Comparison of ENCODE assay signal across 8 cellular contexts in the genomic region with DNA sequence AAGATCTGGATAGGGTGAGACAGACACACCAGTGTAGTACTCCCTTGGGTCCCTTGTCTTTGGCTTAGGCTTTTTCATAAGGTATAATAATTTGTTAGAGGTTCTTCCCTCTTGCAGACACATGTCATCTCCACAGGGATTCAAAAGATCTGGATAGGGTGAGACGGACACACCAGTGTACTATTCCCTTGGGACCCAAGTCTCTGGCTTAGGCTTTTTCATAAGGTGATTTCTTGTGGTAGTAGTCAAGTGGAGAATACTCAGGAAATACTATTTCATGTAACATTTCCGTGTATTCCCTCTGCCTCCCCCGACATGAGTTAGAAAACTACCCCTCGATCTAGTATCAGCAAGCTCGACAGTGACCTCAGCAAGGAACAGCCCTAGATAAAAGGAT. TPM values are rescaled to one million over a fixed set of nuclear protein-coding genes. Genes with fewer than 3 reads are reported as not detected.
A peak's percentile ranks its signal among the peaks of the same experiment; 100 is the strongest.
DNase-seq lines count a peak whose midpoint lies in the region; ATAC-seq and TF ChIP-seq lines count a peak whose summit lies in the region.

No MANE protein-coding gene starts in this region.

- DNase-seq in SJSA1 (ENCODE audit: low read depth in 1 of 2, low spot score in 2 of 2) (no peak), fibroblast of mammary gland (ENCODE audit: low read depth) (no peak), SIG-M5 (lab: John Stamatoyannopoulos, UW) (no peak), sciatic nerve (ENCODE audit: low spot score) (no peak), HEK293T (ENCODE audit: extremely low spot score) (no peak), NCI-H345 (lab: John Stamatoyannopoulos, UW) (no peak)

- H3K36me3 ChIP-seq in SJSA1 = peaks cover 3% of the 10 kb centered on the region; the same call in 1 of the 2 replicates
- no peaks in the 10 kb centered on the region for H3K36me3 ChIP-seq in skeletal muscle satellite cell (ENCODE audit: insufficient read depth, low read length)

- H3K9me3 ChIP-seq in SJSA1 (replicated peaks) (no peaks in the 10 kb centered on the region), skeletal muscle satellite cell (replicated peaks; ENCODE audit: low read length) (no peaks in the 10 kb centered on the region)

- POLR2A ChIA-PET in HEK293T (lab: Yijun Ruan, JAX) = interaction anchor here (0.8 to 0.9 kb wide), 2 partner anchors 37 to 38 kb away, joined by 3 to 5 read pairs; no protein-coding TSS in a partner anchor

- no peak for TF ChIP-seq CTCF in GM12875 (IDR thresholded peaks at IDR 0.05; ENCODE audit: borderline replicate concordance, insufficient read depth, low read depth, low read length)
- TF ChIP-seq CTCF in fibroblast of mammary gland (conservative IDR thresholded peaks at IDR 0.05; ENCODE audit: control insufficient read depth, insufficient read depth, low read depth, low read length) = no peak

- H3K4me1 ChIP-seq in SJSA1 (replicated peaks) = peaks cover 42% of the 10 kb centered on the region
- H3K4me1 ChIP-seq in skeletal muscle satellite cell (ENCODE audit: control insufficient read depth, insufficient read depth, low read length) = peaks cover 46% of the 10 kb centered on the region

- H3K9ac ChIP-seq in skeletal muscle satellite cell (ENCODE audit: low read depth, low read length) = peak overlapping the region; percentile 63

- peak overlapping the region; percentile 90 for H3K4me2 ChIP-seq in skeletal muscle satellite cell (ENCODE audit: low read length)

- ATAC-seq in sciatic nerve = no peak

- CTCF ChIA-PET in HEK293T (lab: Yijun Ruan, JAX) = interaction anchor here (0.6 to 3.7 kb wide), 13 partner anchors 13 to 317 kb away, joined by 3 to 51 read pairs (median 3); no protein-coding TSS in a partner anchor

- H3K4me3 ChIP-seq in GM12875 (ENCODE audit: low read depth, low read length) (peak overlapping the region; percentile 83), SJSA1 (peak overlapping the region; percentile 53), fibroblast of mammary gland (ENCODE audit: control insufficient read depth, low read depth, low read length) (peak overlapping the region; percentile 85), skeletal muscle satellite cell (ENCODE audit: low read length) (peak overlapping the region; percentile 82)

- intact Hi-C loops in sciatic nerve (cut with DNase I) = loop anchor here (2.0 kb wide), 1 partner anchor 33 kb away; no protein-coding TSS in a partner anchor

- H3K27me3 ChIP-seq in SJSA1 (replicated peaks) (no peaks in the 10 kb centered on the region), skeletal muscle satellite cell (ENCODE audit: control insufficient read depth, insufficient read depth, low read length) (no peaks in the 10 kb centered on the region)

- 0 out of 2 replicates have a peak overlapping the region, but pooled peaks have one; percentile 3 for H3K27ac ChIP-seq in SJSA1

TF ChIP-seq in HEK293T, 16 proteins besides CTCF, POLR2A, EP300 and RAD21:
- TF ChIP-seq HDGF (IDR thresholded peaks at IDR 0.05; ENCODE audit: borderline replicate concordance) = no peak
- TF ChIP-seq BHLHE40 (IDR thresholded peaks at IDR 0.05; ENCODE audit: borderline replicate concordance) = no peak
- TF ChIP-seq L3MBTL2 (conservative IDR thresholded peaks at IDR 0.05) = no peak
- TF ChIP-seq FOXA1 (IDR thresholded peaks at IDR 0.05) = no peak
- TF ChIP-seq TARDBP (IDR thresholded peaks at IDR 0.05) = no peak
- no peak for TF ChIP-seq LEF1 (IDR thresholded peaks at IDR 0.05; ENCODE audit: borderline replicate concordance)
- no peak for TF ChIP-seq SP1 (IDR thresholded peaks at IDR 0.05)
- no peak for TF ChIP-seq CTBP1 (IDR thresholded peaks at IDR 0.05; ENCODE audit: borderline replicate concordance)
- no peak for TF ChIP-seq PKNOX1 (IDR thresholded peaks at IDR 0.05)
- TF ChIP-seq FOXM1 (IDR thresholded peaks at IDR 0.05; ENCODE audit: borderline replicate concordance) = no peak
- no peak for TF ChIP-seq ELF4 (IDR thresholded peaks at IDR 0.05)
- no peak for TF ChIP-seq NFRKB (IDR thresholded peaks at IDR 0.05)
- TF ChIP-seq ARNT (IDR thresholded peaks at IDR 0.05) = no peak
- no peak for TF ChIP-seq FOXK2 (IDR thresholded peaks at IDR 0.05)
- TF ChIP-seq ZNF384 (IDR thresholded peaks at IDR 0.05) = no peak
- no peak for TF ChIP-seq SUZ12 (IDR thresholded peaks at IDR 0.05)

RNA-seq across cellular contexts. Expression of gene MAPKBP1, which starts 1.0 kb away (rescaled TPM):
- 5.3 and 12.9 TPM in 2 replicates for total RNA-seq in SJSA1 (2014; rRNA removed; shearing (Covaris generic))
- 12.9 and 13.8 TPM in 2 replicates for total RNA-seq in skeletal muscle satellite cell (2012; rRNA removed)
- 54.3 TPM for total RNA-seq in sciatic nerve

RNA-seq across cellular contexts. Expression of gene JMJD7, which starts 54.6 kb away (rescaled TPM):
- total RNA-seq in SJSA1 (2014; rRNA removed; shearing (Covaris generic)) = 7.1 and 9.4 TPM in 2 replicates
- 1.8 and 10.0 TPM in 2 replicates for total RNA-seq in skeletal muscle satellite cell (2012; rRNA removed)
- 18.5 TPM for total RNA-seq in sciatic nerve
